13 cellular contexts compared by ENCODE assay signal in the genomic region with DNA sequence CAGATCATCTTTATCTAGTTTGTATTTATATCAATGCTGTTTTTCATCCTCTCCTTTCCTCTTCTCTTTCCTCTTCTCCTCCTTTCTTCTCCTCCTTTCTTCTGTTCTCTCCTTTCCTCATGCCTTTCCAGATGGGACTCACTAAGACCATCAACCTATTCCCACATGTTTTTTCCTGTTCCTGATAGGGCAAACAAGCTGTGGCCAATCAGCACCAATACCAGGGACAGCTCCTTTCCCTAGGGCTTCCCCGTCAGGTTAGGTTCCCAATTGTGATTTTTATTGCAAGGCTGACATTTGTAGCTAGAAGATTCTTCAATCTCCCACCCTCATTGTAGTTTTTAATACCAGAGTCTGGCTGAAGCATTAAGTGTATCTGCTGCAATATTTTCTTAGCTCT.
DNase-seq lines count a peak whose midpoint lies in the region; TF ChIP-seq lines count a peak whose summit lies in the region.
"Had no signal": no experiment of that assay in that cellular context is flagged by ENCODE, and none has a peak within 500 bp of the region (broad histone marks: within the 10 kb centered on the region; RNA-seq: fewer than 3 reads in every experiment).

No MANE protein-coding gene starts in this region.

- H2AK5ac ChIP-seq in mesenchymal stem cell (ENCODE audit: low read length, severe bottlenecking) = no peak overlapping the region

- H4K8ac ChIP-seq in mesenchymal stem cell (ENCODE audit: low read length) = no peak overlapping the region

- no peak overlapping the region for H3K14ac ChIP-seq in mesenchymal stem cell (ENCODE audit: low read length in 2 of 2)

- TF ChIP-seq EP300 in transverse colon (IDR thresholded peaks at IDR 0.05; ENCODE audit: low read depth) = no peak

- H2BK120ac ChIP-seq in mesenchymal stem cell (ENCODE audit: low read depth, low read length) = no peak overlapping the region

- intact Hi-C loops in transverse colon (cut with DNase I; ENCODE audit: low total_unique reads) = no loop called here

- H3K4ac ChIP-seq in mesenchymal stem cell (ENCODE audit: low read depth in 1 of 2, low read length in 2 of 2) = no peak overlapping the region

- H4K91ac ChIP-seq in mesenchymal stem cell (ENCODE audit: low read length) = no peak overlapping the region

- H3K18ac ChIP-seq in mesenchymal stem cell (ENCODE audit: low read depth in 1 of 2, low read length in 2 of 2) = no peak overlapping the region

- H2BK12ac ChIP-seq in mesenchymal stem cell (ENCODE audit: low read length in 2 of 2) = no peak overlapping the region

- in situ Hi-C loops in transverse colon (cut with MboI; ENCODE audit: low pct_ligation_motif_present in 1 of 4, low pct_unique_long_range_greater_than_20kb in 1 of 4, low sequenced_read_pairs in 3 of 4) = no loop called here

- H3K27ac ChIP-seq in mesenchymal stem cell (ENCODE audit: low read length, poor library complexity, severe bottlenecking) (peak overlapping the region; percentile 72), transverse colon (no peak overlapping the region)
- H3K27ac ChIP-seq: adrenal gland had no signal

- no peak for TF ChIP-seq CTCF in NB4 (IDR thresholded peaks at IDR 0.05; ENCODE audit: low read depth, low read length)
- no peak for TF ChIP-seq CTCF in transverse colon (IDR thresholded peaks at IDR 0.05)

- no peak overlapping the region for H2BK15ac ChIP-seq in mesenchymal stem cell (ENCODE audit: low read depth, poor library complexity, severe bottlenecking)

- H3K4me3 ChIP-seq in NB4 (ENCODE audit: low read depth, low read length) (no peak overlapping the region), mesenchymal stem cell (ENCODE audit: insufficient read depth in 1 of 2, low read depth in 1 of 2, low read length in 2 of 2) (no peak overlapping the region), transverse colon (no peak overlapping the region)
- H3K4me3 ChIP-seq: adrenal gland had no signal

- H3K36me3 ChIP-seq in mesenchymal stem cell (ENCODE audit: control insufficient read depth in 1 of 2, insufficient read depth in 2 of 2, low read depth in 1 of 2, low read length in 2 of 2) (no peaks in the 10 kb centered on the region), transverse colon (no peaks in the 10 kb centered on the region)
- H3K36me3 ChIP-seq: adrenal gland had no signal

- TF ChIP-seq POLR2A in NB4 (IDR thresholded peaks at IDR 0.05; ENCODE audit: extremely low read depth, insufficient read length) (no peak), transverse colon (IDR thresholded peaks at IDR 0.05) (no peak)

- no peak overlapping the region for H2BK5ac ChIP-seq in mesenchymal stem cell (ENCODE audit: low read depth, low read length, poor library complexity, severe bottlenecking)

- H3K4me2 ChIP-seq in mesenchymal stem cell (ENCODE audit: low read length, poor library complexity, severe bottlenecking) = no peak overlapping the region

- H3K4me1 ChIP-seq in mesenchymal stem cell (ENCODE audit: control insufficient read depth, insufficient read depth, low read depth, low read length) (no peaks in the 10 kb centered on the region), transverse colon (no peaks in the 10 kb centered on the region)
- H3K4me1 ChIP-seq: adrenal gland had no signal

- H3K9me3 ChIP-seq in mesenchymal stem cell (ENCODE audit: control insufficient read depth, low read length) = peaks cover 8% of the 10 kb centered on the region
- no peaks in the 10 kb centered on the region for H3K9me3 ChIP-seq in transverse colon
- H3K9me3 ChIP-seq: adrenal gland had no signal

- no peak overlapping the region for H3K9ac ChIP-seq in mesenchymal stem cell (ENCODE audit: low read length)

- H3K27me3 ChIP-seq in mesenchymal stem cell (ENCODE audit: control insufficient read depth in 1 of 2, insufficient read depth in 1 of 2, low read length in 2 of 2) = no peaks in the 10 kb centered on the region
- H3K27me3 ChIP-seq in transverse colon = no peaks in the 10 kb centered on the region
- H3K27me3 ChIP-seq: adrenal gland had no signal

- H3K23ac ChIP-seq in mesenchymal stem cell (ENCODE audit: low read length in 2 of 2) = no peak overlapping the region

- no CpG with 5 or more reads among the region's 1 CpG for WGBS in mesenchymal stem cell
- WGBS in transverse colon (ENCODE audit: low coverage in 1 of 2), 2 donors = 11% methylated on average over 1 of the region's 1 CpG; no CpG with 5 or more reads in 1 of the 2 donors

- no peaks in the 10 kb centered on the region for H3K79me1 ChIP-seq in mesenchymal stem cell (replicated peaks; ENCODE audit: low read length, poor library complexity, severe bottlenecking)

- no peak overlapping the region for H2AFZ ChIP-seq in mesenchymal stem cell (ENCODE audit: low read depth, low read length)

- DNase-seq in Daoy (ENCODE audit: low read depth) (peak; percentile 28), NB4 (ENCODE audit: low read depth) (peak; percentile 5), dermis blood vessel endothelial cell (peak; percentile 58), mesenchymal stem cell (peak; percentile 57), transverse colon (no peak), H4 (ENCODE audit: low spot score) (no peak), T1000 (lab: John Stamatoyannopoulos, UW) (no peak), NCI-H146 (lab: John Stamatoyannopoulos, UW) (no peak)
- DNase-seq: activated CD8-positive, alpha-beta memory T cell treated with anti-CD3 and anti-CD28 coated beads, Interleukin-2, amount 50 U/mL, for 48 hours; CD8-positive, alpha-beta T cell; erythroblast; NCI-H1436 had no signal

Comparison
In these comparisons a context has a peak if more than half of its experiments do, and no peak if none do; other contexts are left out.
1. DNase-seq: peak in Daoy (single experiment), NB4 (single experiment), dermis blood vessel endothelial cell (single experiment) and mesenchymal stem cell (single experiment); none in transverse colon (single experiment), H4 (single experiment), T1000 (single experiment) and NCI-H146 (single experiment).